In the genomic region with DNA sequence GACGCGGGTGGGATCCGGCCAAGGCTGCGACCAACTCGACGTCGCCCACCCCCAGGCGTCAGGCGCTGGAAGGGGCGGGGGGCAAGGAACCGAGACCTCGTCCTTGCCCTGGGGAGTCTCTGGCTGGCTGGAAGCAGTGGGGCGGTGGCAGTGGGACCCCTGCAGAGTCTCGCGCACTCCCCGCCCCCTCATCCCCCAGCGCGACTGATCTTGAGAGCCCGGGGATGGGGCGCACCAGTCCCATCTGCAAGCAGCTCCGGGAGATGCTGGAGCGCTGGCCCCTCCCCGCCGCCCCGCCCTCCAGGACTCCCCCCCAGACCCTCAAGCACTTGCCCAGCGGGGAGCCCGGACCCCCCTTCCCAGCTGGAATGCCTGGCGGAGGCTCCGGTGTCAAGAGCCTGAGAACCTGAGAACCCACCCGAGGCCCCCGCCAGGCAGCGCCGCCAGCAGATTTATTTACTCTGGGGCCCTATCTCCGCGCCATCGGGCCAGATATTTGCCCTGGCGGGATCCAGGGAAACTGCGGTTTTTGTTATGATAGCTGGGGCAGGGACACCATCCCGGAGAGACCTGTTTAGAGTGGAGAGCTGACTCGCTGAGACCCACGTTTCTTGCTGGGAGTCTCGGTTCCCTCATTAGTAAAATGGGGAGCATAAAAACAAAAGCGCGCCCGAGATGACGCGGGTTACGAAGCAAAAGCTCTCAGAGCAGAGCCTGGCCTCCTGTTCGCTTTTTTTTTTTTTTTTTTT, we compare ENCODE assay signal across 1 cellular context.
TF ChIP-seq lines count a peak whose summit lies in the region.

No MANE protein-coding gene starts in this region.

TF ChIP-seq in IMR-90, 13 proteins besides CTCF, POLR2A, EP300 and RAD21 (continued from another document):
- TF ChIP-seq, protein P1, sequence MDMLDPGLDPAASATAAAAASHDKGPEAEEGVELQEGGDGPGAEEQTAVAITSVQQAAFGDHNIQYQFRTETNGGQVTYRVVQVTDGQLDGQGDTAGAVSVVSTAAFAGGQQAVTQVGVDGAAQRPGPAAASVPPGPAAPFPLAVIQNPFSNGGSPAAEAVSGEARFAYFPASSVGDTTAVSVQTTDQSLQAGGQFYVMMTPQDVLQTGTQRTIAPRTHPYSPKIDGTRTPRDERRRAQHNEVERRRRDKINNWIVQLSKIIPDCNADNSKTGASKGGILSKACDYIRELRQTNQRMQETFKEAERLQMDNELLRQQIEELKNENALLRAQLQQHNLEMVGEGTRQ (IDR thresholded peaks at IDR 0.05; ENCODE audit: low read depth, low read length), result no peak
- no peak for TF ChIP-seq CHD1 (IDR thresholded peaks at IDR 0.05; ENCODE audit: low read depth, low read length)
- no peak for TF ChIP-seq MXI1 (IDR thresholded peaks at IDR 0.05; ENCODE audit: borderline replicate concordance, low read depth, low read length)
- TF ChIP-seq MAZ (IDR thresholded peaks at IDR 0.05; ENCODE audit: borderline replicate concordance, low read depth, low read length), result no peak
- TF ChIP-seq SMC3 (IDR thresholded peaks at IDR 0.05; ENCODE audit: low read depth, low read length), result no peak
- TF ChIP-seq RCOR1 (IDR thresholded peaks at IDR 0.05; ENCODE audit: insufficient replicate concordance, low read length), result no peak
- TF ChIP-seq CEBPB (IDR thresholded peaks at IDR 0.05; ENCODE audit: low read depth, low read length), result no peak
- no peak for TF ChIP-seq RFX5 (IDR thresholded peaks at IDR 0.05; ENCODE audit: low read depth, low read length)
- no peak for TF ChIP-seq NFE2L2 (IDR thresholded peaks at IDR 0.05; ENCODE audit: low read depth, low read length)
- TF ChIP-seq, protein P2, sequence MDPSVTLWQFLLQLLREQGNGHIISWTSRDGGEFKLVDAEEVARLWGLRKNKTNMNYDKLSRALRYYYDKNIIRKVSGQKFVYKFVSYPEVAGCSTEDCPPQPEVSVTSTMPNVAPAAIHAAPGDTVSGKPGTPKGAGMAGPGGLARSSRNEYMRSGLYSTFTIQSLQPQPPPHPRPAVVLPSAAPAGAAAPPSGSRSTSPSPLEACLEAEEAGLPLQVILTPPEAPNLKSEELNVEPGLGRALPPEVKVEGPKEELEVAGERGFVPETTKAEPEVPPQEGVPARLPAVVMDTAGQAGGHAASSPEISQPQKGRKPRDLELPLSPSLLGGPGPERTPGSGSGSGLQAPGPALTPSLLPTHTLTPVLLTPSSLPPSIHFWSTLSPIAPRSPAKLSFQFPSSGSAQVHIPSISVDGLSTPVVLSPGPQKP (IDR thresholded peaks at IDR 0.05; ENCODE audit: borderline replicate concordance, low read depth, low read length), result no peak
- TF ChIP-seq FOS (IDR thresholded peaks at IDR 0.05; ENCODE audit: low read depth, low read length), result no peak
- TF ChIP-seq BHLHE40 (IDR thresholded peaks at IDR 0.05; ENCODE audit: low read depth, low read length), result no peak
